ENCODE assay signal across 20 cellular contexts in genomic region chr6:25251426-25251825, GRCh38.
"Had no signal": no experiment of that assay in that cellular context is flagged by ENCODE, and none has a peak within 500 bp of the region (broad histone marks: within the 10 kb centered on the region; RNA-seq: fewer than 3 reads in every experiment).

No MANE protein-coding gene starts in this region.

- H3K4me3 ChIP-seq: colonic mucosa, lung had no signal

- H3K9me3 Mint-ChIP-seq: activated CD4-positive, alpha-beta memory T cell treated with anti-CD3 and anti-CD28 coated beads, Interleukin-2, amount 10 ng/mL, durations not matched to agents 7 days and 5 days; activated naive CD4-positive, alpha-beta T cell treated with anti-CD3 and anti-CD28 coated beads, Interleukin-2, amount 10 ng/mL, durations not matched to agents 7 days and 5 days; activated T-helper 2 cell treated with anti-CD3 and anti-CD28 coated beads, Interferon-gamma antibody, Interleukin-2, Interleukin-4, amounts not matched to agents 10 μg/mL and 5 μg/mL and 100 μg/mL, durations not matched to agents 14 hours and 24 hours and 36 hours; central memory CD8-positive, alpha-beta T cell; endodermal cell; nephron progenitor cell; WTC11 had no signal

- H3K4me1 Mint-ChIP-seq: central memory CD8-positive, alpha-beta T cell; endodermal cell; nephron progenitor cell; WTC11 had no signal

- H3K27ac Mint-ChIP-seq: activated CD4-positive, alpha-beta memory T cell treated with anti-CD3 and anti-CD28 coated beads, Interleukin-2, amount 10 ng/mL, durations not matched to agents 7 days and 5 days; activated CD8-positive, alpha-beta memory T cell treated with anti-CD3 and anti-CD28 coated beads, Interleukin-2, amount 10 ng/mL, durations not matched to agents 7 days and 5 days; activated naive CD4-positive, alpha-beta T cell treated with anti-CD3 and anti-CD28 coated beads, Interleukin-2, amount 10 ng/mL, durations not matched to agents 7 days and 5 days; activated T-helper 2 cell treated with anti-CD3 and anti-CD28 coated beads, Interferon-gamma antibody, Interleukin-2, Interleukin-4, amounts not matched to agents 10 μg/mL and 5 μg/mL and 100 μg/mL, durations not matched to agents 14 hours and 24 hours and 36 hours; endodermal cell; nephron progenitor cell; WTC11 had no signal

- ATAC-seq: activated CD8-positive, alpha-beta memory T cell treated with anti-CD3 and anti-CD28 coated beads, Interleukin-2, amount 10 ng/mL, durations not matched to agents 7 days and 5 days; WTC11 had no signal

- FAIRE-seq: frontal cortex, TTC549 had no signal

- H3K9me3 ChIP-seq: colonic mucosa had no signal

- H3K4me3 Mint-ChIP-seq: activated CD4-positive, alpha-beta memory T cell treated with anti-CD3 and anti-CD28 coated beads, Interleukin-2, amount 10 ng/mL, durations not matched to agents 7 days and 5 days; activated CD8-positive, alpha-beta memory T cell treated with anti-CD3 and anti-CD28 coated beads, Interleukin-2, amount 10 ng/mL, durations not matched to agents 7 days and 5 days; activated naive CD4-positive, alpha-beta T cell treated with anti-CD3 and anti-CD28 coated beads, Interleukin-2, amount 10 ng/mL, durations not matched to agents 7 days and 5 days; central memory CD8-positive, alpha-beta T cell; endodermal cell; nephron progenitor cell; WTC11 had no signal

- H3K4me1 ChIP-seq: colonic mucosa had no signal

- H3K36me3 ChIP-seq: colonic mucosa had no signal

- H3K27me3 ChIP-seq: colonic mucosa had no signal

- DNase-seq: activated CD4-positive, alpha-beta memory T cell treated with anti-CD3 and anti-CD28 coated beads, Interleukin-2, amount 10 ng/mL, durations not matched to agents 7 days and 5 days; activated CD4-positive, alpha-beta T cell treated with anti-CD3 and anti-CD28 coated beads for 4 hours; activated CD8-positive, alpha-beta memory T cell treated with anti-CD3 and anti-CD28 coated beads, Interleukin-2, amount 10 ng/mL, durations not matched to agents 7 days and 5 days; activated naive CD4-positive, alpha-beta T cell treated with anti-CD3 and anti-CD28 coated beads, Interleukin-2, amount 10 ng/mL, durations not matched to agents 7 days and 5 days; aorta; colonic mucosa; endodermal cell; midbrain; nephron progenitor cell; occipital lobe; retina; stimulated activated naive CD8-positive, alpha-beta T cell treated with anti-CD3 and anti-CD28 coated beads, Interleukin-15, Interleukin-2, amounts not matched to agents 100 U/mL and 50 U/mL, for 24 hours; substantia nigra; trophoblast cell had no signal

- H3K27ac ChIP-seq: colonic mucosa had no signal

- H3K36me3 Mint-ChIP-seq: activated CD8-positive, alpha-beta memory T cell treated with anti-CD3 and anti-CD28 coated beads, Interleukin-2, amount 10 ng/mL, durations not matched to agents 7 days and 5 days; activated naive CD4-positive, alpha-beta T cell treated with anti-CD3 and anti-CD28 coated beads, Interleukin-2, amount 10 ng/mL, durations not matched to agents 7 days and 5 days; WTC11 had no signal
